20 cellular contexts compared by ENCODE assay signal in genomic region chr2:73264783-73265182, GRCh38. TPM values are rescaled to one million over a fixed set of nuclear protein-coding genes. Genes with fewer than 3 reads are reported as not detected.
DNase-seq lines count a peak whose midpoint lies in the region; TF ChIP-seq lines count a peak whose summit lies in the region.
"Had no signal": no experiment of that assay in that cellular context is flagged by ENCODE, and none has a peak within 500 bp of the region (broad histone marks: within the 10 kb centered on the region; RNA-seq: fewer than 3 reads in every experiment).

No MANE protein-coding gene starts in this region.

- H2BK120ac ChIP-seq in neuronal stem cell (ENCODE audit: low read depth, low read length), result no peak overlapping the region

- H4K91ac ChIP-seq in neuronal stem cell (ENCODE audit: low read depth, low read length, poor library complexity), result no peak overlapping the region

- peak overlapping the region; percentile 55 for H3K23ac ChIP-seq in neuronal stem cell (ENCODE audit: low read depth, low read length, poor library complexity)

- no peak overlapping the region for H3K4ac ChIP-seq in neuronal stem cell (ENCODE audit: low read length)

- H3K36me3 ChIP-seq in neuronal stem cell (replicated peaks in 1 of 2; ENCODE audit: control insufficient read depth in 2 of 2, insufficient read depth in 2 of 2, low read length in 2 of 2), result peaks cover 3 to 4% of the 10 kb centered on the region in 2 donors
- H3K36me3 ChIP-seq in WERI-Rb-1, result peaks cover 39% of the 10 kb centered on the region

- H2BK12ac ChIP-seq in neuronal stem cell (ENCODE audit: low read length), result no peak overlapping the region

- peaks cover 0 to 7% of the 10 kb centered on the region in 2 donors for H3K4me1 ChIP-seq in neuronal stem cell (ENCODE audit: control insufficient read depth in 2 of 2, insufficient read depth in 1 of 2, low read depth in 1 of 2, low read length in 2 of 2)

- peak overlapping the region; percentile 56 for H3K14ac ChIP-seq in neuronal stem cell (ENCODE audit: low read length)

- no peak overlapping the region for H2BK15ac ChIP-seq in neuronal stem cell (ENCODE audit: low read length)

- WGBS in neuronal stem cell (ENCODE audit: extremely low coverage in 2 of 2, insufficient read length in 2 of 2, insufficient replicate concordance in 1 of 2), 2 donors, result no CpG with 5 or more reads among the region's 4 CpGs

- H3K79me1 ChIP-seq in neuronal stem cell (ENCODE audit: low read depth, low read length), result peaks cover 7% of the 10 kb centered on the region

- no peak overlapping the region for H3K18ac ChIP-seq in neuronal stem cell (ENCODE audit: low read length)

- H3K27me3 ChIP-seq in neuronal stem cell (ENCODE audit: control insufficient read depth in 3 of 3, insufficient read depth in 3 of 3, low read depth in 1 of 3, low read length in 3 of 3) (peaks cover 0 to 20% (median 8%) of the 10 kb centered on the region in 3 experiments), WERI-Rb-1 (ENCODE audit: insufficient read depth, low read depth, severe bottlenecking) (no peaks in the 10 kb centered on the region)

- peak overlapping the region; percentile 76 for H3K27ac ChIP-seq in angular gyrus (ENCODE audit: low read depth, low read length)
- H3K27ac ChIP-seq in neuronal stem cell (replicated peaks; ENCODE audit: low read length), result no peak overlapping the region
- peak overlapping the region; percentile 9 for H3K27ac ChIP-seq in temporal lobe (ENCODE audit: low read depth, low read length)
- H3K27ac ChIP-seq in WERI-Rb-1, result no peak overlapping the region
- H3K27ac ChIP-seq: GM23248 had no signal

- TF ChIP-seq CTCF in WERI-Rb-1 (IDR thresholded peaks at IDR 0.05; ENCODE audit: low read depth, low read length), result no peak

- H2AFZ ChIP-seq in neuronal stem cell (ENCODE audit: low read length), result no peak overlapping the region
- H2AFZ ChIP-seq: GM23248 had no signal

- DNase-seq in neuronal stem cell (ENCODE audit: low spot score) (no peak), WERI-Rb-1 (no peak), iPS-NIHi7 (ENCODE audit: extremely low spot score) (no peak)
- DNase-seq in activated T-cell treated with anti-CD3 and anti-CD28 coated beads, Interleukin-2, amount 50 U/mL, for 1 hour, result no peak
- DNase-seq: C1 segment of cervical spinal cord; Calu3; CD4-positive, alpha-beta memory T cell; COR-L47; DMS53; DMS79 treated with DMSO at 0.1 percent for 48 hours; GM23248; H7; HCEC 1CT had no signal

- H3K9me3 ChIP-seq in neuronal stem cell (replicated peaks in 1 of 2; ENCODE audit: control insufficient read depth in 2 of 2, insufficient read depth in 1 of 2, low read depth in 1 of 2, low read length in 2 of 2) (no peaks in the 10 kb centered on the region), WERI-Rb-1 (ENCODE audit: severe bottlenecking) (no peaks in the 10 kb centered on the region)

- H4K8ac ChIP-seq in neuronal stem cell (ENCODE audit: low read depth, low read length), result no peak overlapping the region

- H3K4me3 ChIP-seq in neuronal stem cell (ENCODE audit: low read length in 2 of 2) (no peak overlapping the region), WERI-Rb-1 (ENCODE audit: low read depth, low read length) (no peak overlapping the region)
- H3K4me3 ChIP-seq: GM23248 had no signal

- no peak overlapping the region for H3K4me2 ChIP-seq in neuronal stem cell (ENCODE audit: insufficient read depth, low read length, poor library complexity, severe bottlenecking)

- no peak overlapping the region for H2BK5ac ChIP-seq in neuronal stem cell (ENCODE audit: low read length)

- no peak overlapping the region for H2AK5ac ChIP-seq in neuronal stem cell (ENCODE audit: low read depth, low read length)

- H3K9ac ChIP-seq in neuronal stem cell (ENCODE audit: low read depth, low read length, poor library complexity), result no peak overlapping the region
- H3K9ac ChIP-seq: GM23248 had no signal

RNA-seq across cellular contexts. Expression of gene FBXO41, which starts 19.5 kb away (rescaled TPM):
- polyA plus RNA-seq in neuronal stem cell (2013, experiment 1 of 2), result 3.3 TPM
- polyA plus RNA-seq in neuronal stem cell (2013, experiment 2 of 2), result 3.3 TPM
- 30.0 TPM for total RNA-seq in temporal lobe

RNA-seq across cellular contexts. Expression of gene EGR4, which starts 28.6 kb away (rescaled TPM):
- polyA plus RNA-seq in neuronal stem cell (2013, experiment 1 of 2), result 0.10 TPM
- 0.10 TPM for polyA plus RNA-seq in neuronal stem cell (2013, experiment 2 of 2)
- total RNA-seq in temporal lobe, result not detected
- total RNA-seq: A172; CD4-positive, alpha-beta memory T cell; Daoy; G401; GM23248; H7 had no signal
- polyA plus RNA-seq: BJ; CD4-positive, alpha-beta memory T cell; GM23248; H1 had no signal

RNA-seq across cellular contexts. Expression of gene CCT7, which starts 30.7 kb away (rescaled TPM):
- 438 TPM for polyA plus RNA-seq in neuronal stem cell (2013, experiment 1 of 2)
- polyA plus RNA-seq in neuronal stem cell (2013, experiment 2 of 2), result 440 TPM
- 153 TPM for total RNA-seq in temporal lobe

RNA-seq across cellular contexts. Expression of gene PRADC1, which starts 31.7 kb away (rescaled TPM):
- polyA plus RNA-seq in neuronal stem cell (2013, experiment 1 of 2), result 9.8 TPM
- polyA plus RNA-seq in neuronal stem cell (2013, experiment 2 of 2), result 9.4 TPM
- 4.4 TPM for total RNA-seq in temporal lobe

RNA-seq across cellular contexts. Expression of gene SMYD5, which starts 50.7 kb away (rescaled TPM):
- 22.5 TPM for polyA plus RNA-seq in neuronal stem cell (2013, experiment 1 of 2)
- polyA plus RNA-seq in neuronal stem cell (2013, experiment 2 of 2), result 22.4 TPM
- total RNA-seq in temporal lobe, result 20.4 TPM

Comparison
In these comparisons a context has a peak if more than half of its experiments do, and no peak if none do; other contexts are left out.
1. H3K27ac ChIP-seq: peak in angular gyrus (single experiment) and temporal lobe (single experiment); none in neuronal stem cell (single experiment) and WERI-Rb-1 (single experiment).